ENCODE assay signal across 8 cellular contexts in the genomic region with DNA sequence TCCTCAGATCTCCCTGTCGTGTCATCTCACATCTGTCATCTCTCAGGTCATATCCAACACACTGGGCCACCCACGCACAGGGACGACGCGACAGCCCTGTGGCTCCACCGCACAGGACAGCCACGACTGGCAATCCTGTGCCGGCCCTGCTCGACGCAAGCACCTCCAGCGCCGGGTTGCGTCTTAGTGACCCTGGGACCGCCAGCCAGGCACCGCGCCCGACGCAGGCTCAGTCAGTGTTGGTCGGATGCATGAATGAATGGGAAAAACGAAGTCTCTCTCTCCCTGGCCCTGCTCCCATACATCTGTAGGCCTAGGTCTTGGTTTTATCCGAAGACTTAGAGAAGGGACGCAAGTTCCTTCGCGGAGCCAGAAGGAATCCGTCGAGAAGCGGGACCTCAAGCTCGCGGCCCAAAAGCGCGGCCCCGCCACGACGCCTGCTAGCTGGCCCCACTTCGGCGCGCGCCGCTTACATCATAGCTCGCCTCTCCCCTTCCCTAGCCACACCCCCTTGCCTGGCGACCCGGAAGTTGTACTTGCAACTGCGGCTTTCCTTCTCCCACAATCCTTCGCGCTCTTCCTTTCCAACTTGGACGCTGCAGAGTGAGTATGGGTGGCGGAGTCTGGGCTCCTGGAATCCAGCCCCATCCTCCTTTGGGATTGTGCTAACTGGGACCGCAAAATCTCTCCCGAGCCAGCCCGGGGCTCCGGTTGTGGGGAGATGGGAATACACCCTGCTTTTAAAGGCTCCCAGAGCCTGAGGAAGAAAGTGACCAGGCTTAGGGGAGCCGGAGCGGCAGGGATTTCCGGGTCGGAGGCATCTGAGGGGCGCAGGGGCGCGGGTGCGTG. TPM values are rescaled to one million over a fixed set of nuclear protein-coding genes. Genes with fewer than 3 reads are reported as not detected.
DNase-seq lines count a peak whose midpoint lies in the region; ATAC-seq and TF ChIP-seq lines count a peak whose summit lies in the region.

TSS of gene RPL31 (plus strand) at position 577 of the 849 bp plus-strand sequence. CDS start 413 bp downstream, outside the sequence.

- peaks cover 48% of the 10 kb centered on the region for H3K36me3 Mint-ChIP-seq in activated T-helper 2 cell treated with anti-CD3 and anti-CD28 coated beads, Interferon-gamma antibody, Interleukin-2, Interleukin-4, amounts not matched to agents 10 μg/mL and 5 μg/mL and 100 μg/mL, durations not matched to agents 14 hours and 24 hours and 36 hours (ENCODE audit: low read depth)
- H3K36me3 Mint-ChIP-seq in naive thymus-derived CD8-positive, alpha-beta T cell: peaks cover 0 to 46% (median 32%) of the 10 kb centered on the region in 3 donors

- DNase-seq in EH (ENCODE audit: low read depth) (peak; percentile 98), H4 (ENCODE audit: low spot score) (peak; percentile 97), LoVo (ENCODE audit: low spot score) (peak; percentile 97), RWPE2 (ENCODE audit: low spot score) (peak; percentile 98), fibroblast of mammary gland (ENCODE audit: low read depth) (peak; percentile 97)
- DNase-seq in activated T-helper 2 cell treated with anti-CD3 and anti-CD28 coated beads, Interferon-gamma antibody, Interleukin-2, Interleukin-4, amounts not matched to agents 10 μg/mL and 5 μg/mL and 100 μg/mL, durations not matched to agents 14 hours and 24 hours and 36 hours (ENCODE audit: low spot score): peak; percentile 94
- DNase-seq in naive thymus-derived CD8-positive, alpha-beta T cell: peak; percentile 88 to 98 (median 94)
- DNase-seq in stimulated activated naive CD4-positive, alpha-beta T cell (lab: John Stamatoyannopoulos, UW): peak; percentile 86 to 95 (median 94)

- peaks cover 5% of the 10 kb centered on the region for H3K4me1 ChIP-seq in RWPE2 (ENCODE audit: insufficient read depth, poor library complexity, severe bottlenecking)

- H3K4me3 ChIP-seq in RWPE2 (ENCODE audit: severe bottlenecking) (peak within 1 kb of the TSS; percentile 82), fibroblast of mammary gland (ENCODE audit: control insufficient read depth, low read depth, low read length) (peak within 1 kb of the TSS; percentile 96)

- H3K9me3 Mint-ChIP-seq in activated T-helper 2 cell treated with anti-CD3 and anti-CD28 coated beads, Interferon-gamma antibody, Interleukin-2, Interleukin-4, amounts not matched to agents 10 μg/mL and 5 μg/mL and 100 μg/mL, durations not matched to agents 14 hours and 24 hours and 36 hours: no peaks in the 10 kb centered on the region
- no peaks in the 10 kb centered on the region for H3K9me3 Mint-ChIP-seq in naive thymus-derived CD8-positive, alpha-beta T cell

- peak within 1 kb of the TSS; percentile 97 for H3K4me3 Mint-ChIP-seq in activated T-helper 2 cell treated with anti-CD3 and anti-CD28 coated beads, Interferon-gamma antibody, Interleukin-2, Interleukin-4, amounts not matched to agents 10 μg/mL and 5 μg/mL and 100 μg/mL, durations not matched to agents 14 hours and 24 hours and 36 hours (ENCODE audit: low read depth)
- peak within 1 kb of the TSS; percentile 82 to 97 (median 94) for H3K4me3 Mint-ChIP-seq in naive thymus-derived CD8-positive, alpha-beta T cell

- peak; percentile 84 for ATAC-seq in RWPE2 (ENCODE audit: low read depth)
- ATAC-seq in naive thymus-derived CD8-positive, alpha-beta T cell: peak; percentile 93 to 94

- peaks cover 33% of the 10 kb centered on the region for H3K4me1 Mint-ChIP-seq in activated T-helper 2 cell treated with anti-CD3 and anti-CD28 coated beads, Interferon-gamma antibody, Interleukin-2, Interleukin-4, amounts not matched to agents 10 μg/mL and 5 μg/mL and 100 μg/mL, durations not matched to agents 14 hours and 24 hours and 36 hours (ENCODE audit: low read depth)
- H3K4me1 Mint-ChIP-seq in naive thymus-derived CD8-positive, alpha-beta T cell: peaks cover 27 to 53% (median 47%) of the 10 kb centered on the region in 4 donors

- peaks cover 47% of the 10 kb centered on the region for H3K36me3 ChIP-seq in RWPE2 (ENCODE audit: low read depth)

- POLR2A ChIA-PET in naive thymus-derived CD8-positive, alpha-beta T cell (lab: Charles Lee): interaction anchor here (0.6 to 2.6 kb wide), 13 partner anchors 11 to 727 kb away, joined by 3 to 28 read pairs (median 4); partner anchors contain the start of genes CNOT11, PDCL3 and RNF149

- intact Hi-C loops in activated T-helper 2 cell treated with anti-CD3 and anti-CD28 coated beads, Interferon-gamma antibody, Interleukin-2, Interleukin-4, amounts not matched to agents 10 μg/mL and 5 μg/mL and 100 μg/mL, durations not matched to agents 14 hours and 24 hours and 36 hours (cut with micrococcal nuclease): loop anchor here (1.0 to 5.0 kb wide), 5 partner anchors 150 to 440 kb away; partner anchors contain the start of genes PDCL3, RNF149 and TBC1D8

- H3K27ac Mint-ChIP-seq in activated T-helper 2 cell treated with anti-CD3 and anti-CD28 coated beads, Interferon-gamma antibody, Interleukin-2, Interleukin-4, amounts not matched to agents 10 μg/mL and 5 μg/mL and 100 μg/mL, durations not matched to agents 14 hours and 24 hours and 36 hours: peak within 1 kb of the TSS; percentile 93
- H3K27ac Mint-ChIP-seq in naive thymus-derived CD8-positive, alpha-beta T cell: peak within 1 kb of the TSS; percentile 74 to 99 (median 98)

- H3K27me3 ChIP-seq in RWPE2 (ENCODE audit: insufficient read depth, poor library complexity, severe bottlenecking): no peaks in the 10 kb centered on the region

- no peaks in the 10 kb centered on the region for H3K9me3 ChIP-seq in RWPE2 (ENCODE audit: severe bottlenecking)

- peaks cover 5% of the 10 kb centered on the region for H3K27me3 Mint-ChIP-seq in activated T-helper 2 cell treated with anti-CD3 and anti-CD28 coated beads, Interferon-gamma antibody, Interleukin-2, Interleukin-4, amounts not matched to agents 10 μg/mL and 5 μg/mL and 100 μg/mL, durations not matched to agents 14 hours and 24 hours and 36 hours (ENCODE audit: low read depth)
- H3K27me3 Mint-ChIP-seq in naive thymus-derived CD8-positive, alpha-beta T cell: no peaks in the 10 kb centered on the region

- TF ChIP-seq CTCF in RWPE2 (IDR thresholded peaks at IDR 0.05; ENCODE audit: poor library complexity, severe bottlenecking) (no peak), fibroblast of mammary gland (conservative IDR thresholded peaks at IDR 0.05; ENCODE audit: control insufficient read depth, insufficient read depth, low read depth, low read length) (no peak)

- H3K27ac ChIP-seq in RWPE2 (ENCODE audit: poor library complexity, severe bottlenecking): peak within 1 kb of the TSS; percentile 67

RNA-seq across cellular contexts. Expression of gene RPL31, which starts in this region (rescaled TPM):
- 1,787 and 1,821 TPM in 2 replicates for total RNA-seq in H4 (2014; rRNA removed; shearing (Covaris generic))
- total RNA-seq in activated T-helper 2 cell treated with anti-CD3 and anti-CD28 coated beads, Interferon-gamma antibody, Interleukin-2, Interleukin-4, amounts not matched to agents 10 μg/mL and 5 μg/mL and 100 μg/mL, durations not matched to agents 14 hours and 24 hours and 36 hours: 1,195 and 1,243 TPM in 2 replicates
- 1,000 to 10,000 TPM; 2,599 to 2,788 TPM for total RNA-seq in naive thymus-derived CD8-positive, alpha-beta T cell
- polyA plus RNA-seq in naive thymus-derived CD8-positive, alpha-beta T cell: 1,000 to 10,000 TPM; 7,517 to 8,494 (median 8,327) TPM

Comparison
In these comparisons a context has a peak if more than half of its experiments do, and no peak if none do; other contexts are left out.
1. Peak in every context shown above with its lines: DNase-seq, ATAC-seq, H3K4me3 ChIP-seq and H3K27ac ChIP-seq.